Comparison of ENCODE assay signal across 19 cellular contexts in the genomic region with DNA sequence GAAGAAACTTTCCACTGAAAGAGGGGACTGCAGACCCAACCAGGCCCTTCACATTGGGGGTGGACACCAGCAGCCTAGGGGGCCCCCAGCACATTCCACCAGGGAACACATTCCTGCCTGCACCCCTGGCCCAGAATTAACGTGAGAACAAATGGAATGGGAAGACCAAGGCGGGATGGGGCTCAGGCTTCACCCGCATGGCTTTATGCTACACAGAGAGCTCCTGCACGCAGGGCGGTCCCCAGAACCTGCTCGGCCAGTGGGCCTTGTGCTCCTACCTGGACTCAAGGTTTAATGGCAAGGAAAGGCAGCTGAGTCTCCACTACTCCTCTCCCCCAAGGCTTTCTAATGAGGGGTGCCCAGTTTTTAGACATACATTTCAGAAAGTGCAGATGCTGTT.
"Had no signal": no experiment of that assay in that cellular context is flagged by ENCODE, and none has a peak within 500 bp of the region (broad histone marks: within the 10 kb centered on the region; RNA-seq: fewer than 3 reads in every experiment).

No MANE protein-coding gene starts in this region.

- H3K27ac ChIP-seq: SJSA1 had no signal

- FAIRE-seq: bronchial epithelial cell, RCC 7860 had no signal

- H3K27me3 ChIP-seq: MG63, SJSA1 had no signal

- ATAC-seq: SK-N-SH treated with all-trans-retinoic acid at 6 μM for 48 hours, WTC11 had no signal

- H3K36me3 ChIP-seq: MG63, SJSA1 had no signal

- H3K4me1 ChIP-seq: SJSA1 had no signal

- H3K4me3 ChIP-seq: MG63, SJSA1 had no signal

- DNase-seq: activated CD4-positive, alpha-beta T cell treated with anti-CD3 and anti-CD28 coated beads for 48 hours; activated CD4-positive, alpha-beta T cell treated with anti-CD3 and anti-CD28 coated beads, Interleukin-2, amount 50 U/mL, for 48 hours; activated CD4-positive, CD25-positive, alpha-beta regulatory T cell treated with anti-CD3 and anti-CD28 coated beads, Interleukin-2, amount 50 U/mL, for 72 hours; activated T-cell treated with anti-CD3 and anti-CD28 coated beads, Interleukin-2, amount 50 U/mL, for 1 hour; aorta; central memory CD4-positive, alpha-beta T cell; MG63; NCI-H1105; NCI-H1436; NCI-H1694 treated with DMSO at 0.1 percent for 48 hours; NCI-H2029 treated with DMSO at 0.1 percent for 48 hours; NCI-H524; SHP77; SW 1271 had no signal

- H3K9me3 ChIP-seq: MG63, SJSA1 had no signal
